12 cellular contexts compared by ENCODE assay signal in genomic region chr2:173021939-173022371, GRCh38. TPM values are rescaled to one million over a fixed set of nuclear protein-coding genes. Genes with fewer than 3 reads are reported as not detected.
A peak's percentile ranks its signal among the peaks of the same experiment; 100 is the strongest.
DNase-seq lines count a peak whose midpoint lies in the region; ATAC-seq, FAIRE-seq and TF ChIP-seq lines count a peak whose summit lies in the region.
"Had no signal": no experiment of that assay in that cellular context is flagged by ENCODE, and none has a peak within 500 bp of the region (broad histone marks: within the 10 kb centered on the region; RNA-seq: fewer than 3 reads in every experiment).

No MANE protein-coding gene starts in this region.

- 64 to 74% (median 69%) methylated on average over 8 to 9 of the region's 9 CpGs for WGBS in adrenal gland, 4 donors
- 64% methylated on average over 9 of the region's 9 CpGs for WGBS in right cardiac atrium

- H3K36me3 ChIP-seq in adrenal gland (replicated peaks in 1 of 2), result peaks cover 0 to 61% of the 10 kb centered on the region in 2 donors

- H3K27ac ChIP-seq in adrenal gland, result no peak overlapping the region
- peak overlapping the region; percentile 69 for H3K27ac ChIP-seq in right cardiac atrium (ENCODE audit: low read length)
- H3K27ac ChIP-seq: dorsolateral prefrontal cortex had no signal

- intact Hi-C loops in adrenal gland (cut with DNase I), result loop anchor here (10.0 kb wide), 1 partner anchor 217 kb away; no protein-coding TSS in a partner anchor
- intact Hi-C loops in right cardiac atrium (cut with DNase I), result no loop called here

- DNase-seq in AG04449 (ENCODE audit: low read depth, low spot score), result no peak
- DNase-seq in HPDE6-E6E7 (ENCODE audit: extremely low spot score), result peak; percentile 22
- no peak for DNase-seq in adrenal gland
- DNase-seq in right cardiac atrium, result peak; percentile 30 to 66 (median 63)
- DNase-seq in NCI-H2107 treated with DMSO at 0.1 percent for 48 hours (lab: John Stamatoyannopoulos, UW; ENCODE audit: unreplicated experiment), result no peak
- DNase-seq in GM19239 (ENCODE audit: insufficient read length, low spot score), result no peak
- no peak for DNase-seq in NCI-H345 treated with DMSO at 0.1 percent for 48 hours (lab: John Stamatoyannopoulos, UW; ENCODE audit: unreplicated experiment)
- DNase-seq in COLO668 (lab: John Stamatoyannopoulos, UW; ENCODE audit: unreplicated experiment), result no peak
- DNase-seq: activated CD4-positive, alpha-beta T cell treated with anti-CD3 and anti-CD28 coated beads, Interleukin-2, amount 50 U/mL, for 48 hours; dorsolateral prefrontal cortex; naive thymus-derived CD8-positive, alpha-beta T cell; NCI-H1436 had no signal

- H3K4me3 ChIP-seq in AG04449 (ENCODE audit: low read depth, low read length), result no peak overlapping the region
- H3K4me3 ChIP-seq in adrenal gland, result no peak overlapping the region
- no peak overlapping the region for H3K4me3 ChIP-seq in right cardiac atrium (ENCODE audit: low read length)
- H3K4me3 ChIP-seq: dorsolateral prefrontal cortex had no signal

- CTCF ChIA-PET in AG04449 (lab: Yijun Ruan, JAX), result interaction anchor here (0.6 to 19.2 kb wide), 25 partner anchors 9 to 222 kb away, joined by 3 to 678 read pairs (median 4); no protein-coding TSS in a partner anchor

- H3K9me3 ChIP-seq in adrenal gland (replicated peaks in 1 of 3) (no peaks in the 10 kb centered on the region), right cardiac atrium (ENCODE audit: control insufficient read depth, low read length) (no peaks in the 10 kb centered on the region)

- no peak for FAIRE-seq in GM19239 (lab: Jason Lieb, UNC)

- H3K4me1 ChIP-seq in adrenal gland (replicated peaks in 1 of 2), result peaks cover 0 to 2% of the 10 kb centered on the region in 2 donors
- H3K4me1 ChIP-seq in right cardiac atrium (ENCODE audit: control insufficient read depth, insufficient read depth, low read length), result no peaks in the 10 kb centered on the region

- H3K27me3 ChIP-seq in adrenal gland (no peaks in the 10 kb centered on the region), right cardiac atrium (ENCODE audit: control insufficient read depth, insufficient read depth) (no peaks in the 10 kb centered on the region)

- ATAC-seq in right cardiac atrium, result peak; percentile 69 to 77
- ATAC-seq: naive thymus-derived CD8-positive, alpha-beta T cell had no signal

- POLR2A ChIA-PET in AG04449 (lab: Yijun Ruan, JAX), result no interaction called here

- TF ChIP-seq CTCF in AG04449 (IDR thresholded peaks at IDR 0.05; ENCODE audit: insufficient read depth, low read length, missing control alignments) (peak; percentile 23), adrenal gland (IDR thresholded peaks at IDR 0.05) (peak in 4 of 6 experiments; percentile 19 to 23 (median 22))

- TF ChIP-seq POLR2A in adrenal gland (IDR thresholded peaks at IDR 0.05), result no peak

RNA-seq across cellular contexts. Expression of gene MAP3K20, which starts 53.7 kb away (rescaled TPM):
- 10 to 100 TPM; 10.9 to 54.2 (median 29.1) TPM for total RNA-seq in adrenal gland
- 10 to 100 TPM in 1 of 3 donors, 1 to 10 TPM in 2; 8.1 to 26.8 (median 9.3) TPM for polyA plus RNA-seq in adrenal gland
- 100 to 1,000 TPM; 268 to 327 (median 295) TPM for total RNA-seq in right cardiac atrium
- polyA plus RNA-seq in right cardiac atrium, result 86.3 TPM

Comparison
In these comparisons a context has a peak if more than half of its experiments do, and no peak if none do; other contexts are left out.
1. DNase-seq: peak in HPDE6-E6E7 (single experiment) and right cardiac atrium (3 of 3); none in AG04449 (single experiment), adrenal gland (0 of 7), NCI-H2107 treated with DMSO at 0.1 percent for 48 hours (single experiment), GM19239 (single experiment), NCI-H345 treated with DMSO at 0.1 percent for 48 hours (single experiment) and COLO668 (single experiment).
2. RNA of gene MAP3K20, which starts 53.7 kb away (total RNA-seq): 268 to 327 TPM in right cardiac atrium; 10.9 to 54.2 TPM in adrenal gland; every median in the first group is over 4 times any median in the second.
3. intact Hi-C loops: an anchor here in adrenal gland (10.0 kb wide); none called in right cardiac atrium.